Comparison of ENCODE assay signal across 35 cellular contexts in the genomic region with DNA sequence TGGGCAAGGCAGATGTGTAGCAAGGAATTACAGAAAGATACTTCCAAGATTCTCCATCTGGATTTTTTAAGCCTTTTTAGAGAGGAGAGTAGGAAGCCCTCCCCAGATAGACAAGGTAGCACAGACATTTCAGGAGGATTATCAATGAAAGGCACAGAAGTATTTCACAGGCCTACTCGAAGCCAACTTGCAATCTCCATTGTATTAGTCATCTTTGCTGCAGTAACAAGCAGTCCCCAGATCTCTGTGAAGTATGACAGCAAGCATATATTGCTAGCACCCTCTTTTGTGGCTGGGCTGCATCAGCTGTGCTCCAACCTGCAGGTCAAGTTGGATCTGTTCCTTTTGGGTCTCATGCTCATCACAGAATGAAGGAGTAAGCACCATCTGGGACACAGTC.
"Had no signal": no experiment of that assay in that cellular context is flagged by ENCODE, and none has a peak within 500 bp of the region (broad histone marks: within the 10 kb centered on the region; RNA-seq: fewer than 3 reads in every experiment).

No MANE protein-coding gene starts in this region.

- H3K36me3 ChIP-seq: MG63 had no signal

- DNase-seq: Karpas-422, Kasumi-1, MG63, MM.1S, MV-4-11, NCI-H1048, NCI-H1092, NCI-H1092 treated with DMSO at 0.1 percent for 48 hours, NCI-H1105, NCI-H1105 treated with DMSO at 0.1 percent for 48 hours, NCI-H1417, NCI-H1417 treated with DMSO at 0.1 percent for 48 hours, NCI-H1436, NCI-H1436 treated with DMSO at 0.1 percent for 48 hours, NCI-H146, NCI-H1694, NCI-H1694 treated with DMSO at 0.1 percent for 48 hours, NCI-H187, NCI-H187 treated with DMSO at 0.1 percent for 48 hours, NCI-H1930, NCI-H2029, NCI-H2029 treated with DMSO at 0.1 percent for 48 hours, NCI-H2081, NCI-H2081 treated with DMSO at 0.1 percent for 48 hours, NCI-H2107, NCI-H2171, NCI-H2171 treated with DMSO at 0.1 percent for 48 hours, NCI-H2227 treated with DMSO at 0.1 percent for 48 hours, NCI-H226, NCI-H345, NCI-H446, NCI-H446 treated with DMSO at 0.1 percent for 48 hours, NCI-H510A, NCI-H510A treated with DMSO at 0.1 percent for 48 hours, NCI-H524 had no signal

- H3K9me3 ChIP-seq: MG63 had no signal

- H3K4me3 ChIP-seq: MG63 had no signal

- H3K27me3 ChIP-seq: MG63 had no signal
